8 cellular contexts compared by ENCODE assay signal in the genomic region with DNA sequence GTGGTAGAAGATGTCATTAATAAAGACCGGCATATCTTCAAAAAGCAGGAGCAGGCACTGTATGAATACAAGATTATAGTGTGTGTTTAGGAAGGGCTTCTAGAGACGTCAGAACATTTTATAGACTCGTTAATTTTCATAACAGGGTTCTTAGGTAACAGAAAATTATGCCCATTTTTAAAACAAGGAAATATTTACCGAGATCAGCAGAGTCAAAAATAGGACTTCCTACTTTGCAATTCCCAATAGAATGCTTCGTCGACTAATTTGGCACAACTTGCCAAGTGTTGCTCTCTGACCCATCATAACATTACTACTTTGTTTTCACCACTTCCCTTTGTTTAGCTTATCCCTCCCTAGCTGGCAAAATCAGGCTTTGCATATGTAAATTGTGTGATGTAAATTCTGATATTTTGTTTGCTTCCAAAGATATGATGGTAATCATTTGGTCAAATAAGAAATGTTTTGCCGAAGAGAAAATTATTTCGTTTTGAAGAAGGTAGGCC. TPM values are rescaled to one million over a fixed set of nuclear protein-coding genes. Genes with fewer than 3 reads are reported as not detected.
DNase-seq lines count a peak whose midpoint lies in the region; TF ChIP-seq lines count a peak whose summit lies in the region.

No MANE protein-coding gene starts in this region.

- peaks cover 46% of the 10 kb centered on the region for H3K4me1 Mint-ChIP-seq in T-helper 1 cell treated with Interleukin-12 subunit alpha and Interleukin-12 subunit beta and Interleukin-4 antibody, amounts not matched to agents 30 μg/mL and 1 μg/mL, for 36 hours (ENCODE audit: low read depth)

- peaks cover 11% of the 10 kb centered on the region for H3K9me3 Mint-ChIP-seq in T-helper 1 cell treated with Interleukin-12 subunit alpha and Interleukin-12 subunit beta and Interleukin-4 antibody, amounts not matched to agents 30 μg/mL and 1 μg/mL, for 36 hours

- no peaks in the 10 kb centered on the region for H3K9me3 ChIP-seq in parathyroid adenoma (ENCODE audit: control insufficient read depth, low read length)

- H3K36me3 ChIP-seq in parathyroid adenoma (ENCODE audit: control insufficient read depth, insufficient read depth, low read length): no peaks in the 10 kb centered on the region

- H3K27ac Mint-ChIP-seq in T-helper 1 cell treated with Interleukin-12 subunit alpha and Interleukin-12 subunit beta and Interleukin-4 antibody, amounts not matched to agents 30 μg/mL and 1 μg/mL, for 36 hours: peak overlapping the region; percentile 98

- H2AFZ ChIP-seq in parathyroid adenoma: peak overlapping the region; percentile 97

- H3K4me2 ChIP-seq in parathyroid adenoma (ENCODE audit: low read length): peak overlapping the region; percentile 79

- H3K36me3 Mint-ChIP-seq in T-helper 1 cell treated with Interleukin-12 subunit alpha and Interleukin-12 subunit beta and Interleukin-4 antibody, amounts not matched to agents 30 μg/mL and 1 μg/mL, for 36 hours (ENCODE audit: low read depth): peaks cover 6% of the 10 kb centered on the region

- no peak for TF ChIP-seq CTCF in fibroblast of pulmonary artery (IDR thresholded peaks at IDR 0.05; ENCODE audit: low read length, missing control alignments)
- TF ChIP-seq CTCF in parathyroid adenoma (IDR thresholded peaks at IDR 0.05): no peak

- H3K27ac ChIP-seq in parathyroid adenoma: peak overlapping the region; percentile 96

- H3K4me3 Mint-ChIP-seq in T-helper 1 cell treated with Interleukin-12 subunit alpha and Interleukin-12 subunit beta and Interleukin-4 antibody, amounts not matched to agents 30 μg/mL and 1 μg/mL, for 36 hours: peak overlapping the region; percentile 95

- H3K4me1 ChIP-seq in parathyroid adenoma: peaks cover 9% of the 10 kb centered on the region

- H3K27me3 ChIP-seq in parathyroid adenoma (ENCODE audit: control insufficient read depth, insufficient read depth, low read length): no peaks in the 10 kb centered on the region

- H3K4me3 ChIP-seq in fibroblast of pulmonary artery (replicated peaks; ENCODE audit: low read depth, low read length) (peak overlapping the region; percentile 80), parathyroid adenoma (ENCODE audit: low read depth, low read length) (peak overlapping the region; percentile 84)

- H3K79me2 ChIP-seq in parathyroid adenoma: peaks cover 18% of the 10 kb centered on the region

- no peaks in the 10 kb centered on the region for H3K27me3 Mint-ChIP-seq in T-helper 1 cell treated with Interleukin-12 subunit alpha and Interleukin-12 subunit beta and Interleukin-4 antibody, amounts not matched to agents 30 μg/mL and 1 μg/mL, for 36 hours (ENCODE audit: low read depth)

- peak overlapping the region; percentile 71 for H3K9ac ChIP-seq in parathyroid adenoma

- DNase-seq in SIG-M5 treated with dmso at 0.1 percent for 504 hours (lab: John Stamatoyannopoulos, UW; ENCODE audit: unreplicated experiment) (peak; percentile 62), SIG-M5 (lab: John Stamatoyannopoulos, UW) (no peak), fibroblast of pulmonary artery (ENCODE audit: low read depth) (peak; percentile 51), 8988T (no peak), mucosa of gallbladder (ENCODE audit: low spot score) (no peak)
- DNase-seq in stimulated activated CD4-positive, alpha-beta T cell treated with anti-CD3 and anti-CD28 coated beads, Interleukin-15, amount 100 ng/mL, for 24 hours: no peak

RNA-seq across cellular contexts. Expression of gene RANBP9, which starts 0.9 kb away (rescaled TPM):
- total RNA-seq in mucosa of gallbladder: 43.6 TPM

Comparison
In these comparisons a context has a peak if more than half of its experiments do, and no peak if none do; other contexts are left out.
1. DNase-seq: peak in SIG-M5 treated with dmso at 0.1 percent for 504 hours (single experiment) and fibroblast of pulmonary artery (single experiment); none in SIG-M5 (single experiment), 8988T (single experiment), stimulated activated CD4-positive, alpha-beta T cell treated with anti-CD3 and anti-CD28 coated beads, Interleukin-15, amount 100 ng/mL, for 24 hours (single experiment) and mucosa of gallbladder (single experiment).